Comparison of ENCODE assay signal across 27 cellular contexts in genomic region chr2:124193706-124194105, GRCh38.
DNase-seq lines count a peak whose midpoint lies in the region; ATAC-seq and TF ChIP-seq lines count a peak whose summit lies in the region.
"Had no signal": no experiment of that assay in that cellular context is flagged by ENCODE, and none has a peak within 500 bp of the region (broad histone marks: within the 10 kb centered on the region; RNA-seq: fewer than 3 reads in every experiment).

No MANE protein-coding gene starts in this region.

- no peaks in the 10 kb centered on the region for H3K36me3 ChIP-seq in GM23338 (ENCODE audit: insufficient read depth)
- H3K36me3 ChIP-seq: BLaER1 treated with 17β-estradiol and CSF1 and Interleukin-3, amounts not matched to agents 10 nM and 100 nM; SJSA1 had no signal

- no peaks in the 10 kb centered on the region for H3F3A ChIP-seq in GM23338 (replicated peaks; ENCODE audit: low read depth)

- no peak overlapping the region for H3K4me3 Mint-ChIP-seq in GM23338
- H3K4me3 Mint-ChIP-seq: CD4-positive, alpha-beta memory T cell had no signal

- no peaks in the 10 kb centered on the region; the same call in 2 of the 3 replicates for H3K36me3 Mint-ChIP-seq in GM23338 (ENCODE audit: low read depth)
- H3K36me3 Mint-ChIP-seq: CD4-positive, alpha-beta memory T cell had no signal

- TF ChIP-seq CTCF in C4-2B (conservative IDR thresholded peaks at IDR 0.05), result no peak
- TF ChIP-seq CTCF in GM23338 (conservative IDR thresholded peaks at IDR 0.05; ENCODE audit: low read depth in 2 of 2), result no peak
- TF ChIP-seq CTCF in VCaP (conservative IDR thresholded peaks at IDR 0.05), result no peak

- 0 out of 2 replicates have a peak, but pooled peaks cover 6% of the 10 kb centered on the region for H3K9me2 ChIP-seq in GM23338 (ENCODE audit: insufficient read depth)

- H3K27me3 Mint-ChIP-seq in GM23338 (ENCODE audit: insufficient read depth, low read depth, poor library complexity), result peaks cover 1% of the 10 kb centered on the region
- H3K27me3 Mint-ChIP-seq: CD4-positive, alpha-beta memory T cell had no signal

- H3K27ac ChIP-seq in C4-2B (peak overlapping the region; percentile 39), GM23338 (ENCODE audit: low read depth) (no peak overlapping the region), VCaP (peak overlapping the region; percentile 62)
- H3K27ac ChIP-seq: A549; BLaER1 treated with 17β-estradiol and CSF1 and Interleukin-3, amounts not matched to agents 10 nM and 100 nM; SJSA1 had no signal

- H3K4me1 Mint-ChIP-seq in GM23338, result no peaks in the 10 kb centered on the region
- H3K4me1 Mint-ChIP-seq: CD4-positive, alpha-beta memory T cell had no signal

- peaks cover 8% of the 10 kb centered on the region; the same call in 1 of the 3 replicates for H3K9me3 Mint-ChIP-seq in GM23338

- H3K27ac Mint-ChIP-seq in GM23338, result no peak overlapping the region
- H3K27ac Mint-ChIP-seq: CD4-positive, alpha-beta memory T cell had no signal

- no peaks in the 10 kb centered on the region for H3K79me2 ChIP-seq in GM23338 (replicated peaks; ENCODE audit: insufficient read depth)

- DNase-seq in GM23338 (ENCODE audit: low spot score) (no peak), NCI-H2029 (lab: John Stamatoyannopoulos, UW) (peak; percentile 51), NCI-H1048 (lab: John Stamatoyannopoulos, UW) (no peak)
- DNase-seq: AML-193; CD4-positive, alpha-beta memory T cell; COR-L47; DMS79; EL; GF-D8; H7; NCI-H1092; NCI-H1417 treated with DMSO at 0.1 percent for 48 hours; NCI-H1694 treated with DMSO at 0.1 percent for 48 hours; NCI-H2171 treated with DMSO at 0.1 percent for 48 hours; NCI-H446; NCI-H69; NK-92 treated with Interleukin-12 subunit alpha and Interleukin-12 subunit beta, amount 100 ng/mL, for 24 hours; PC-3; T-helper 2 cell had no signal

- peak overlapping the region; percentile 32; the same call in 1 of the 2 replicates for H2AFZ ChIP-seq in GM23338

- H3K4me2 ChIP-seq in GM23338, result no peak overlapping the region
- H3K4me2 ChIP-seq: A549; BLaER1 treated with 17β-estradiol and CSF1 and Interleukin-3, amounts not matched to agents 10 nM and 100 nM had no signal

- H3K27me3 ChIP-seq in GM23338 (ENCODE audit: insufficient read depth), result no peaks in the 10 kb centered on the region
- H3K27me3 ChIP-seq: BLaER1 treated with 17β-estradiol and CSF1 and Interleukin-3, amounts not matched to agents 10 nM and 100 nM; SJSA1 had no signal

- ATAC-seq in GM23338 (no peak), HG02852 (IDR thresholded peaks at IDR 0.05; ENCODE audit: unreplicated experiment) (no peak), GM18502 (IDR thresholded peaks at IDR 0.05; ENCODE audit: poor library complexity, unreplicated experiment) (no peak)
- ATAC-seq: A549, K562, PC-3 had no signal

- H3K4me3 ChIP-seq in GM23338, result no peak overlapping the region
- H3K4me3 ChIP-seq: A549; BLaER1 treated with 17β-estradiol and CSF1 and Interleukin-3, amounts not matched to agents 10 nM and 100 nM; K562; SJSA1 had no signal

- H4K20me1 ChIP-seq in GM23338 (replicated peaks; ENCODE audit: insufficient read depth), result no peaks in the 10 kb centered on the region
- H4K20me1 ChIP-seq: BLaER1 treated with 17β-estradiol and CSF1 and Interleukin-3, amounts not matched to agents 10 nM and 100 nM had no signal

- H3K4me1 ChIP-seq in GM23338 (ENCODE audit: insufficient read depth), result no peaks in the 10 kb centered on the region; the same call in 1 of the 2 replicates
- H3K4me1 ChIP-seq: A549; BLaER1 treated with 17β-estradiol and CSF1 and Interleukin-3, amounts not matched to agents 10 nM and 100 nM; SJSA1 had no signal

TF ChIP-seq in GM23338, 12 proteins besides CTCF, POLR2A, EP300 and RAD21:
- no peak for TF ChIP-seq EZH2 (IDR thresholded peaks at IDR 0.05; ENCODE audit: low read depth, unreplicated experiment)
- no peak for TF ChIP-seq CREB1 (CRISPR knock-in tag; IDR thresholded peaks at IDR 0.05; ENCODE audit: low read depth)
- TF ChIP-seq STAT1 (IDR thresholded peaks at IDR 0.05; ENCODE audit: unreplicated experiment), result no peak
- TF ChIP-seq POLR2AphosphoS5 (IDR thresholded peaks at IDR 0.05; ENCODE audit: low read depth), result no peak
- no peak for TF ChIP-seq ETS1 (IDR thresholded peaks at IDR 0.05)
